8 cellular contexts compared by ENCODE assay signal in the genomic region with DNA sequence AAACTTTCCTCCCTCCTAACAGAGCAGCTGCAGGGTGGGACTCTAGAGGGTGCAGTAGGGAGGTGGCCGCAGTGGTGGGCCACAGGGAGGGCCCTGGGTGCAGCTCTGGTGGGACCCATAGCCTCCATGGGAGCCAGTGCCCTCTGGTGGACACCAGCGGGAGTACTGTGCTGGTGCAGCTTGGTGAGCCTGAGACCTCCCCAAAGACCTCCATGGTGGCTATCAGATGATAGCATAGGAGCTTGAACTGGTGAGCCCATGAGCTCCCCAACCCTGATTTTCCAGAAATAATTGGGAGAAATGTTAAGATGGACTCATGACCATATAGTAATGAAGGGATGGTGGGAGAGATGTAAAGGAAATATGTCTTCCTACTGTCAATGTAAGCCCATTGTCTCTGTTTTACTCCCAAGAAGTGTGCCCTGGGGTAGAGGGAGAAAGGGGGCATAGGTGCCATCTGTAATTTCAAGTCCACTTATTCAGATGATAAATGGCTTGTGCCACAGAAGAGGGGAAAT.
DNase-seq lines count a peak whose midpoint lies in the region; ATAC-seq and TF ChIP-seq lines count a peak whose summit lies in the region.

No MANE protein-coding gene starts in this region.

- H3K79me2 ChIP-seq in SK-N-SH (ENCODE audit: insufficient read depth): no peaks in the 10 kb centered on the region

- H3K9me3 ChIP-seq in SK-N-SH: no peaks in the 10 kb centered on the region

- ATAC-seq in GM18519 (IDR thresholded peaks at IDR 0.05; ENCODE audit: low FRiP score, unreplicated experiment) (peak; percentile 79), HG03045 (IDR thresholded peaks at IDR 0.05; ENCODE audit: unreplicated experiment) (peak; percentile 62)

- DNase-seq in AG20443 (ENCODE audit: low spot score) (peak; percentile 35), SK-N-SH (peak; percentile 30), epithelial cell of proximal tubule (ENCODE audit: low read depth) (no peak), DMS79 (lab: John Stamatoyannopoulos, UW) (no peak), COLO829 (ENCODE audit: low spot score) (no peak)
- peak; percentile 8 for DNase-seq in stimulated activated CD8-positive, alpha-beta memory T cell treated with anti-CD3 and anti-CD28 coated beads, Interleukin-7, amount 100 ng/mL, for 24 hours (ENCODE audit: low read depth)

- H3K4me1 ChIP-seq in SK-N-SH (ENCODE audit: control insufficient read depth in 1 of 2, insufficient read depth in 2 of 2, low read depth in 1 of 2, low read length in 1 of 2): peaks cover 0 to 2% of the 10 kb centered on the region in 2 experiments; a peak in 1 of 4 replicates

- H3K4me2 ChIP-seq in SK-N-SH: no peak overlapping the region

- POLR2A ChIA-PET in SK-N-SH (lab: Yijun Ruan, JAX): no interaction called here

- no peak; the same call in 1 of the 2 replicates for TF ChIP-seq RAD21 in SK-N-SH (IDR thresholded peaks at IDR 0.05; ENCODE audit: low read length)

- H3K9ac ChIP-seq in SK-N-SH: no peak overlapping the region

- TF ChIP-seq EP300 in SK-N-SH (IDR thresholded peaks at IDR 0.05; ENCODE audit: borderline replicate concordance in 1 of 2, low read depth in 1 of 2, low read length in 1 of 2): no peak

- WGBS in SK-N-SH (ENCODE audit: low lambda C conversion rate): no CpG with 5 or more reads among the region's 2 CpGs

- no peaks in the 10 kb centered on the region for H3K27me3 ChIP-seq in SK-N-SH (ENCODE audit: insufficient read depth)

- TF ChIP-seq CTCF in SK-N-SH (IDR thresholded peaks at IDR 0.05): peak; percentile 54
- TF ChIP-seq CTCF in epithelial cell of proximal tubule (conservative IDR thresholded peaks at IDR 0.05; ENCODE audit: low read depth, low read length): peak; percentile 73

- H3K9me2 ChIP-seq in SK-N-SH: no peaks in the 10 kb centered on the region

- H3K36me3 ChIP-seq in SK-N-SH (replicated peaks in 1 of 2; ENCODE audit: control insufficient read depth in 1 of 2, insufficient read depth in 2 of 2, low read length in 1 of 2): no peaks in the 10 kb centered on the region

- H2AFZ ChIP-seq in SK-N-SH (ENCODE audit: low read depth): no peak overlapping the region

- H4K20me1 ChIP-seq in SK-N-SH (ENCODE audit: insufficient read depth): no peaks in the 10 kb centered on the region

- CTCF ChIA-PET in SK-N-SH (lab: Yijun Ruan, JAX): interaction anchor here (1.0 to 3.9 kb wide), 7 partner anchors 10 to 437 kb away, joined by 3 to 20 read pairs (median 5); no protein-coding TSS in a partner anchor

- peaks cover 4% of the 10 kb centered on the region for H3F3A ChIP-seq in SK-N-SH (replicated peaks; ENCODE audit: insufficient read depth)

- H3K4me3 ChIP-seq in SK-N-SH (ENCODE audit: low read depth in 2 of 2, low read length in 1 of 2) (no peak overlapping the region; a peak in 1 of 4 replicates), epithelial cell of proximal tubule (ENCODE audit: low read depth, low read length) (no peak overlapping the region)

- no peak overlapping the region for H3K27ac ChIP-seq in SK-N-SH (ENCODE audit: low read depth in 2 of 2, low read length in 1 of 2)

TF ChIP-seq in SK-N-SH, 30 proteins besides CTCF, POLR2A, EP300 and RAD21:
- TF ChIP-seq MXI1 (IDR thresholded peaks at IDR 0.05; ENCODE audit: low read depth, low read length): no peak
- TF ChIP-seq, protein P1, sequence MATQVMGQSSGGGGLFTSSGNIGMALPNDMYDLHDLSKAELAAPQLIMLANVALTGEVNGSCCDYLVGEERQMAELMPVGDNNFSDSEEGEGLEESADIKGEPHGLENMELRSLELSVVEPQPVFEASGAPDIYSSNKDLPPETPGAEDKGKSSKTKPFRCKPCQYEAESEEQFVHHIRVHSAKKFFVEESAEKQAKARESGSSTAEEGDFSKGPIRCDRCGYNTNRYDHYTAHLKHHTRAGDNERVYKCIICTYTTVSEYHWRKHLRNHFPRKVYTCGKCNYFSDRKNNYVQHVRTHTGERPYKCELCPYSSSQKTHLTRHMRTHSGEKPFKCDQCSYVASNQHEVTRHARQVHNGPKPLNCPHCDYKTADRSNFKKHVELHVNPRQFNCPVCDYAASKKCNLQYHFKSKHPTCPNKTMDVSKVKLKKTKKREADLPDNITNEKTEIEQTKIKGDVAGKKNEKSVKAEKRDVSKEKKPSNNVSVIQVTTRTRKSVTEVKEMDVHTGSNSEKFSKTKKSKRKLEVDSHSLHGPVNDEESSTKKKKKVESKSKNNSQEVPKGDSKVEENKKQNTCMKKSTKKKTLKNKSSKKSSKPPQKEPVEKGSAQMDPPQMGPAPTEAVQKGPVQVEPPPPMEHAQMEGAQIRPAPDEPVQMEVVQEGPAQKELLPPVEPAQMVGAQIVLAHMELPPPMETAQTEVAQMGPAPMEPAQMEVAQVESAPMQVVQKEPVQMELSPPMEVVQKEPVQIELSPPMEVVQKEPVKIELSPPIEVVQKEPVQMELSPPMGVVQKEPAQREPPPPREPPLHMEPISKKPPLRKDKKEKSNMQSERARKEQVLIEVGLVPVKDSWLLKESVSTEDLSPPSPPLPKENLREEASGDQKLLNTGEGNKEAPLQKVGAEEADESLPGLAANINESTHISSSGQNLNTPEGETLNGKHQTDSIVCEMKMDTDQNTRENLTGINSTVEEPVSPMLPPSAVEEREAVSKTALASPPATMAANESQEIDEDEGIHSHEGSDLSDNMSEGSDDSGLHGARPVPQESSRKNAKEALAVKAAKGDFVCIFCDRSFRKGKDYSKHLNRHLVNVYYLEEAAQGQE (IDR thresholded peaks at IDR 0.05; ENCODE audit: low read depth, low read length): no peak
- no peak for TF ChIP-seq GABPA (IDR thresholded peaks at IDR 0.05; ENCODE audit: low read depth)
- TF ChIP-seq, protein P2, sequence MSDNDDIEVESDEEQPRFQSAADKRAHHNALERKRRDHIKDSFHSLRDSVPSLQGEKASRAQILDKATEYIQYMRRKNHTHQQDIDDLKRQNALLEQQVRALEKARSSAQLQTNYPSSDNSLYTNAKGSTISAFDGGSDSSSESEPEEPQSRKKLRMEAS (IDR thresholded peaks at IDR 0.05; ENCODE audit: low read depth): no peak
- no peak for TF ChIP-seq NRF1 (IDR thresholded peaks at IDR 0.05; ENCODE audit: low read depth, low read length)
- no peak for TF ChIP-seq MEF2A (IDR thresholded peaks at IDR 0.05; ENCODE audit: borderline replicate concordance, low read depth)
- TF ChIP-seq YY1 (IDR thresholded peaks at IDR 0.05; ENCODE audit: low read depth): no peak
- TF ChIP-seq CHD2 (IDR thresholded peaks at IDR 0.05; ENCODE audit: low read length, partially characterized antibody): no peak
- no peak for TF ChIP-seq JUND (IDR thresholded peaks at IDR 0.05)
- no peak for TF ChIP-seq RXRA (IDR thresholded peaks at IDR 0.05; ENCODE audit: borderline replicate concordance, low read depth)
- TF ChIP-seq TEAD4 (IDR thresholded peaks at IDR 0.05; ENCODE audit: borderline replicate concordance, insufficient read depth): no peak
- no peak for TF ChIP-seq SIN3A (IDR thresholded peaks at IDR 0.05; ENCODE audit: borderline replicate concordance, low read depth, low read length)
- TF ChIP-seq, protein P3, sequence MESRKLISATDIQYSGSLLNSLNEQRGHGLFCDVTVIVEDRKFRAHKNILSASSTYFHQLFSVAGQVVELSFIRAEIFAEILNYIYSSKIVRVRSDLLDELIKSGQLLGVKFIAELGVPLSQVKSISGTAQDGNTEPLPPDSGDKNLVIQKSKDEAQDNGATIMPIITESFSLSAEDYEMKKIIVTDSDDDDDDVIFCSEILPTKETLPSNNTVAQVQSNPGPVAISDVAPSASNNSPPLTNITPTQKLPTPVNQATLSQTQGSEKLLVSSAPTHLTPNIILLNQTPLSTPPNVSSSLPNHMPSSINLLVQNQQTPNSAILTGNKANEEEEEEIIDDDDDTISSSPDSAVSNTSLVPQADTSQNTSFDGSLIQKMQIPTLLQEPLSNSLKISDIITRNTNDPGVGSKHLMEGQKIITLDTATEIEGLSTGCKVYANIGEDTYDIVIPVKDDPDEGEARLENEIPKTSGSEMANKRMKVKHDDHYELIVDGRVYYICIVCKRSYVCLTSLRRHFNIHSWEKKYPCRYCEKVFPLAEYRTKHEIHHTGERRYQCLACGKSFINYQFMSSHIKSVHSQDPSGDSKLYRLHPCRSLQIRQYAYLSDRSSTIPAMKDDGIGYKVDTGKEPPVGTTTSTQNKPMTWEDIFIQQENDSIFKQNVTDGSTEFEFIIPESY (IDR thresholded peaks at IDR 0.05; ENCODE audit: borderline replicate concordance, low read depth): no peak
- TF ChIP-seq, protein P4, sequence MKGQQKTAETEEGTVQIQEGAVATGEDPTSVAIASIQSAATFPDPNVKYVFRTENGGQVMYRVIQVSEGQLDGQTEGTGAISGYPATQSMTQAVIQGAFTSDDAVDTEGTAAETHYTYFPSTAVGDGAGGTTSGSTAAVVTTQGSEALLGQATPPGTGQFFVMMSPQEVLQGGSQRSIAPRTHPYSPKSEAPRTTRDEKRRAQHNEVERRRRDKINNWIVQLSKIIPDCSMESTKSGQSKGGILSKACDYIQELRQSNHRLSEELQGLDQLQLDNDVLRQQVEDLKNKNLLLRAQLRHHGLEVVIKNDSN (IDR thresholded peaks at IDR 0.05; ENCODE audit: borderline replicate concordance, low read depth): no peak
- no peak for TF ChIP-seq EZH2phosphoT487 (IDR thresholded peaks at IDR 0.05; ENCODE audit: borderline replicate concordance, low read depth)
- no peak for TF ChIP-seq RCOR1 (IDR thresholded peaks at IDR 0.05; ENCODE audit: low read length)

Comparison
In these comparisons a context has a peak if more than half of its experiments do, and no peak if none do; other contexts are left out.
1. DNase-seq: peak in AG20443 (single experiment), SK-N-SH (single experiment) and stimulated activated CD8-positive, alpha-beta memory T cell treated with anti-CD3 and anti-CD28 coated beads, Interleukin-7, amount 100 ng/mL, for 24 hours (single experiment); none in epithelial cell of proximal tubule (single experiment), DMS79 (single experiment) and COLO829 (single experiment).